Comparison of ENCODE assay signal across 20 cellular contexts in the genomic region with DNA sequence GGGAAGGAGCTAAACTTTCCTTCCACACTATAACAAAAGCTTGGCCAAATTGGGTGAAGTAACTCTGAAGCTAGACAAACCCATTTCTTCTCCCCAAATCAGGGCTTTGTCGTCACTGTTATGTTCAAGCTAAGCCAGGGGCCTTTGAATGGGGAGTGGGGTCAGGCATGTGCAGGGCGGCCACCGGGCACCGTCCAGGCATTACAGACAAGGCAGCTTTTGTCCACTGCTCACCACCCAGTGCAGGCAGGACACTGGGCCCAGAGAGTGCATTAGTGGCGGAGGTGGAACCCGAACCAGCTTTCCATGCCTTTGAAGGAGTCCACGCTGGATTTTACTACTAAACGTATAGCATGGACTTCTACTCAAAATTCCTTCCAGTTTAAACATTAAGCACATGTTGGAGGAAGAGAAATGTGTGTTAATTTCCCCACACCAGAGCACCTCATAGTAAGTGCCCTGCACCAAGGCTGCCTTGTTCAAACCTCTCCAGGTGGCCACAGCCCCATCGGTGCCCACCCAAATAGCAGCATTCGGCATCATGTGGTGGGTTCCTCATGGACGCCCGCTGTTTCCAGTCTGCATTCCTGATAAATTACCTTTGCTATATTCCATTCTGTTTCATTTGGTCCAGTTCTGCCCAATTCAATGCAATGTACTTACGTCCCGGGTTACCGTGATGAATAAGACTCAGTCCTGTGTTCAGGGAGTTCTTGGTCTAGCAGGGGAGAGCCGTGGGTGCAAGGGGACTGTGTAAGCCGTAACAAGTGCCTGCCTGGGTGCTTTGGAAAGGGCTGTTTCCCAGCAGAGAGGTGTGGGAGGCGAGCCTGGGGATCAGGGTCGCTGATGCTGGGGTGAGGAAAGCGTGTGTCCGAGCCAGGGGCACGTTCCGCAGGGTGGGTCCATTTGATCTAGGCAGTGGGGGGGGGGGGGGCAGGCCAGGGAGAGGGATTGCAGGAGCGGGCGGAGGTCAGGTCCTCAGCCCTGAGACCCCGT. TPM values are rescaled to one million over a fixed set of nuclear protein-coding genes. Genes with fewer than 3 reads are reported as not detected.
DNase-seq lines count a peak whose midpoint lies in the region; ATAC-seq, FAIRE-seq and TF ChIP-seq lines count a peak whose summit lies in the region.
"Had no signal": no experiment of that assay in that cellular context is flagged by ENCODE, and none has a peak within 500 bp of the region (broad histone marks: within the 10 kb centered on the region; RNA-seq: fewer than 3 reads in every experiment).

No MANE protein-coding gene starts in this region.

- H3K36me3 Mint-ChIP-seq in activated CD8-positive, alpha-beta T cell treated with anti-CD3 and anti-CD28 coated beads, Interleukin-2, amount 10 ng/mL, durations not matched to agents 7 days and 5 days (ENCODE audit: low read depth) = peaks cover 55% of the 10 kb centered on the region
- H3K36me3 Mint-ChIP-seq: CD14-positive monocyte had no signal

- no peak overlapping the region for H4K91ac ChIP-seq in H1 (replicated peaks; ENCODE audit: insufficient read length, low read length)

- no peak overlapping the region for H2BK5ac ChIP-seq in H1 (ENCODE audit: low read depth, low read length)

- no peaks in the 10 kb centered on the region; a peak in 1 of 7 replicates for H3K4me1 ChIP-seq in H1 (replicated peaks in 1 of 4; ENCODE audit: control insufficient read depth in 3 of 4, insufficient read depth in 4 of 4, low read length in 3 of 4)

- no peak for TF ChIP-seq RAD21 in H1 (IDR thresholded peaks at IDR 0.05 in 1 of 2, conservative IDR thresholded peaks at IDR 0.05 in 1 of 2; ENCODE audit: low read depth in 2 of 2, low read length in 2 of 2)

- CTCF ChIA-PET in activated CD8-positive, alpha-beta T cell treated with anti-CD3 and anti-CD28 coated beads, Interleukin-2, amount 10 ng/mL, durations not matched to agents 7 days and 5 days (lab: Charles Lee) = interaction anchor here (1.0 to 4.7 kb wide), 11 partner anchors 11 to 288 kb away, joined by 3 to 76 read pairs (median 6); no protein-coding TSS in a partner anchor
- CTCF ChIA-PET in H1 (lab: Charles Lee; ENCODE audit: partially characterized antibody) = interaction anchor here (0.6 to 2.5 kb wide), 6 partner anchors 11 to 120 kb away, joined by 3 to 7 read pairs (median 4); no protein-coding TSS in a partner anchor

- peak overlapping the region; percentile 92 for H3K27ac Mint-ChIP-seq in activated CD8-positive, alpha-beta T cell treated with anti-CD3 and anti-CD28 coated beads, Interleukin-2, amount 10 ng/mL, durations not matched to agents 7 days and 5 days
- H3K27ac Mint-ChIP-seq: WTC11 had no signal

- TF ChIP-seq CTCF in H1 (IDR thresholded peaks at IDR 0.05; ENCODE audit: control extremely low read depth in 1 of 3, insufficient read depth in 1 of 3, low read depth in 1 of 3, low read length in 3 of 3) (no peak), dorsolateral prefrontal cortex (IDR thresholded peaks at IDR 0.05 in 54 of 56, conservative IDR thresholded peaks at IDR 0.05 in 2 of 56; ENCODE audit: low read depth in 1 of 56, partially characterized antibody in 56 of 56) (no peak)

- H3K23ac ChIP-seq in H1 (ENCODE audit: insufficient read length) = no peak overlapping the region

- H3K27me3 Mint-ChIP-seq in activated CD8-positive, alpha-beta T cell treated with anti-CD3 and anti-CD28 coated beads, Interleukin-2, amount 10 ng/mL, durations not matched to agents 7 days and 5 days (ENCODE audit: low read depth) = no peaks in the 10 kb centered on the region

- H3K9me3 ChIP-seq in KOPT-K1 (ENCODE audit: insufficient read depth, low read length, poor library complexity, severe bottlenecking) (peaks cover 10% of the 10 kb centered on the region), H1 (ENCODE audit: insufficient read depth in 2 of 2, low read depth in 1 of 2, low read length in 1 of 2) (peaks cover 3 to 7% of the 10 kb centered on the region in 2 experiments; a peak in 2 of 4 replicates)
- H3K9me3 ChIP-seq: MG63, pancreas had no signal

- POLR2A ChIA-PET in activated CD8-positive, alpha-beta T cell treated with anti-CD3 and anti-CD28 coated beads, Interleukin-2, amount 10 ng/mL, durations not matched to agents 7 days and 5 days (lab: Charles Lee) = interaction anchor here (0.6 to 4.5 kb wide), 13 partner anchors 12 to 215 kb away, joined by 3 to 97 read pairs (median 6); no protein-coding TSS in a partner anchor
- POLR2A ChIA-PET in H1 (lab: Charles Lee; ENCODE audit: partially characterized antibody) = interaction anchor here (1.4 kb wide), 1 partner anchor 16 kb away, joined by 3 read pairs; no protein-coding TSS in a partner anchor

- H2AK5ac ChIP-seq in H1 (ENCODE audit: low read depth, low read length) = no peak overlapping the region

- peaks cover 60% of the 10 kb centered on the region for H3K4me1 Mint-ChIP-seq in activated CD8-positive, alpha-beta T cell treated with anti-CD3 and anti-CD28 coated beads, Interleukin-2, amount 10 ng/mL, durations not matched to agents 7 days and 5 days (ENCODE audit: low read depth)
- H3K4me1 Mint-ChIP-seq: WTC11 had no signal

- no peaks in the 10 kb centered on the region for H3K79me1 ChIP-seq in H1 (ENCODE audit: low read depth, low read length)

- H3K79me2 ChIP-seq in H1 (ENCODE audit: control insufficient read depth in 1 of 2, insufficient read depth in 2 of 2, low read length in 2 of 2) = no peaks in the 10 kb centered on the region

- no peaks in the 10 kb centered on the region for H3K23me2 ChIP-seq in H1 (ENCODE audit: low read depth, low read length)

- H3K4me3 Mint-ChIP-seq in activated CD8-positive, alpha-beta T cell treated with anti-CD3 and anti-CD28 coated beads, Interleukin-2, amount 10 ng/mL, durations not matched to agents 7 days and 5 days = peak overlapping the region; percentile 95
- H3K4me3 Mint-ChIP-seq: WTC11 had no signal

- no peak overlapping the region for H3K56ac ChIP-seq in H1 (replicated peaks; ENCODE audit: insufficient read length, low read depth, low read length)

- DNase-seq in activated CD8-positive, alpha-beta T cell treated with anti-CD3 and anti-CD28 coated beads, Interleukin-2, amount 10 ng/mL, durations not matched to agents 7 days and 5 days = no peak
- DNase-seq in H1 (ENCODE audit: low read depth in 1 of 2, low spot score in 2 of 2) = no peak
- peak; percentile 48 for DNase-seq in stimulated activated naive CD8-positive, alpha-beta T cell treated with anti-CD3 and anti-CD28 coated beads, Interleukin-15, Interleukin-2, amounts not matched to agents 100 U/mL and 50 U/mL, for 24 hours
- DNase-seq in stimulated activated CD4-positive, alpha-beta T cell treated with anti-CD3 and anti-CD28 coated beads, Interleukin-12 subunit alpha, Interleukin-12 subunit beta, amount 100 ng/mL, for 4 hours = no peak
- no peak for DNase-seq in dorsolateral prefrontal cortex
- DNase-seq: mesendoderm, MG63, NCI-H2029, NCI-H69, pancreas, SW 1271 had no signal

- H3K4me2 ChIP-seq in H1 (ENCODE audit: insufficient read depth in 1 of 2, low read depth in 2 of 2, low read length in 2 of 2) = no peak overlapping the region

- no peak overlapping the region for H2BK12ac ChIP-seq in H1 (ENCODE audit: low read depth, low read length)

- H3K27ac ChIP-seq in KOPT-K1 (ENCODE audit: low read depth, low read length, poor library complexity, severe bottlenecking) = peak overlapping the region; percentile 99
- no peak overlapping the region for H3K27ac ChIP-seq in H1 (ENCODE audit: low read depth, low read length)
- no peak overlapping the region for H3K27ac ChIP-seq in dorsolateral prefrontal cortex
- H3K27ac ChIP-seq: pancreas had no signal

- H2BK120ac ChIP-seq in H1 (replicated peaks; ENCODE audit: low read depth, low read length) = no peak overlapping the region

- peaks cover 36% of the 10 kb centered on the region for H3K36me3 ChIP-seq in KOPT-K1 (ENCODE audit: insufficient read depth, low read length)
- no peaks in the 10 kb centered on the region for H3K36me3 ChIP-seq in H1 (ENCODE audit: control insufficient read depth in 2 of 4, insufficient read depth in 4 of 4, low read length in 3 of 4)
- H3K36me3 ChIP-seq: MG63, pancreas had no signal

- H2BK20ac ChIP-seq in H1 (ENCODE audit: low read length) = no peak overlapping the region

- peak; percentile 4 for ATAC-seq in activated CD8-positive, alpha-beta T cell treated with anti-CD3 and anti-CD28 coated beads, Interleukin-2, amount 10 ng/mL, durations not matched to agents 7 days and 5 days
- ATAC-seq in stimulated activated naive CD8-positive, alpha-beta T cell treated with anti-CD3 and anti-CD28 coated beads, Interleukin-15, Interleukin-2, amounts not matched to agents 100 U/mL and 50 U/mL, for 24 hours = peak; percentile 16
- ATAC-seq in HG03139 (IDR thresholded peaks at IDR 0.05; ENCODE audit: unreplicated experiment) = no peak
- ATAC-seq: GM12878, pancreas, WTC11 had no signal

- H3K4me3 ChIP-seq in H1 (ENCODE audit: extremely low read depth in 1 of 4, insufficient read depth in 2 of 4, low read depth in 3 of 4, low read length in 4 of 4) (no peak overlapping the region), dorsolateral prefrontal cortex (no peak overlapping the region)
- H3K4me3 ChIP-seq: GM12878, MG63, pancreas had no signal

- intact Hi-C loops in dorsolateral prefrontal cortex (cut with DNase I) = no loop called here

- H4K8ac ChIP-seq in H1 (ENCODE audit: extremely low read depth, insufficient read depth, low read length) = 0 out of 2 replicates have a peak overlapping the region, but pooled peaks have one; percentile 9

- TF ChIP-seq EP300 in H1 (IDR thresholded peaks at IDR 0.05; ENCODE audit: borderline replicate concordance in 1 of 2, low read depth in 2 of 2, low read length in 2 of 2) = no peak

- H3K9me3 Mint-ChIP-seq in activated CD8-positive, alpha-beta T cell treated with anti-CD3 and anti-CD28 coated beads, Interleukin-2, amount 10 ng/mL, durations not matched to agents 7 days and 5 days (ENCODE audit: insufficient read depth) = peaks cover 9% of the 10 kb centered on the region

- 89% methylated on average over 23 of the region's 26 CpGs; no CpG with 5 or more reads in 1 of the 2 experiments for WGBS in H1 (ENCODE audit: extremely low coverage in 1 of 2, insufficient coverage in 1 of 2, insufficient read length in 1 of 2, insufficient replicate concordance in 2 of 2, low coverage in 1 of 2, low lambda C conversion rate in 2 of 2, missing lambda C conversion rate in 1 of 2), 2 experiments

- H3K27me3 ChIP-seq in H1 (replicated peaks in 1 of 4; ENCODE audit: control insufficient read depth in 3 of 4, extremely low read depth in 1 of 4, insufficient read depth in 3 of 4, low read length in 3 of 4) (no peaks in the 10 kb centered on the region), dorsolateral prefrontal cortex (peaks cover 0 to 4% (median 0%) of the 10 kb centered on the region in 45 donors)
- H3K27me3 ChIP-seq: MG63, pancreas had no signal

- H3K18ac ChIP-seq in H1 (ENCODE audit: extremely low read depth, low read length) = no peak overlapping the region

- H4K20me1 ChIP-seq in H1 (replicated peaks in 1 of 2; ENCODE audit: control insufficient read depth in 1 of 2, insufficient read depth in 2 of 2, low read length in 2 of 2) = no peaks in the 10 kb centered on the region

- no peak overlapping the region for H3K4ac ChIP-seq in H1 (replicated peaks; ENCODE audit: insufficient read length, low read depth, low read length)

- H2AFZ ChIP-seq in H1 (ENCODE audit: low read length) = no peak overlapping the region

- FAIRE-seq in H1 (lab: Jason Lieb, UNC) = no peak
- FAIRE-seq: frontal cortex, GM12878, pancreas had no signal

- H3K9ac ChIP-seq in H1 (replicated peaks in 1 of 4; ENCODE audit: extremely low read depth in 1 of 4, low read depth in 3 of 4, low read length in 3 of 4) = no peak overlapping the region

- H2BK15ac ChIP-seq in H1 (ENCODE audit: low read length) = no peak overlapping the region

- no peak for TF ChIP-seq POLR2A in H1 (IDR thresholded peaks at IDR 0.05; ENCODE audit: control extremely low read depth in 1 of 2, low read depth in 2 of 2, low read length in 2 of 2)

- no peak overlapping the region for H4K5ac ChIP-seq in H1 (ENCODE audit: insufficient read length, low read depth, low read length)

- H3K14ac ChIP-seq in H1 (ENCODE audit: insufficient read length) = no peak overlapping the region

RNA-seq across cellular contexts. Expression of a gene that starts 1.7 kb away (rescaled TPM):
- 10 to 100 TPM; 68.7 to 74.0 TPM for total RNA-seq in activated CD8-positive, alpha-beta T cell treated with anti-CD3 and anti-CD28 coated beads, Interleukin-2, amount 10 ng/mL, durations not matched to agents 7 days and 5 days
- total RNA-seq in H1 (2021; fragmentation: NEBNext Ultra II Directional; extraction: Animal tissue kit (Norgen Biotek cat#: 25700)) = not detected in 2 replicates
- not detected in 2 replicates for polyA plus RNA-seq in H1 (2011; rRNA removed)
- not detected for polyA plus RNA-seq in H1 (2011; cell fraction: cytosol; rRNA removed)
- polyA plus RNA-seq in H1 (2011; cell fraction: nucleus; rRNA removed) = not detected
- not detected in 4 replicates for polyA plus RNA-seq in H1 (2012, experiment 1 of 2)
- not detected for polyA plus RNA-seq in H1 (2012, experiment 2 of 2)
- not detected for polyA plus RNA-seq in H1 (2013, experiment 1 of 2)
- polyA plus RNA-seq in H1 (2013, experiment 2 of 2) = not detected
- polyA minus RNA-seq in H1 (2011; rRNA and poly(A)+ RNA removed) = 0.19 TPM in 1 of 2 replicates, not detected in the other
- not detected for polyA minus RNA-seq in H1 (2011; cell fraction: cytosol; rRNA and poly(A)+ RNA removed)
- polyA minus RNA-seq in H1 (2011; cell fraction: nucleus; rRNA and poly(A)+ RNA removed) = not detected
- 1 to 10 TPM in 2 of 120 experiments, under 1 TPM in 6, not detected in 112; 0.21 to 1.4 (median 0.60) TPM for total RNA-seq in dorsolateral prefrontal cortex
- total RNA-seq: cardiac septum, frontal cortex, HT-29, RPMI7951, WTC11 had no signal
- polyA plus RNA-seq: CD14-positive monocyte had no signal

RNA-seq across cellular contexts. Expression of a gene that starts 9.5 kb away (rescaled TPM):
- 10 to 100 TPM in 1 of 2 experiments, 1 to 10 TPM in 1; 9.9 to 10.1 TPM for total RNA-seq in activated CD8-positive, alpha-beta T cell treated with anti-CD3 and anti-CD28 coated beads, Interleukin-2, amount 10 ng/mL, durations not matched to agents 7 days and 5 days
- total RNA-seq in H1 (2021; fragmentation: NEBNext Ultra II Directional; extraction: Animal tissue kit (Norgen Biotek cat#: 25700)) = not detected in 2 replicates
- 0.38 and 0.75 TPM in 2 replicates for polyA plus RNA-seq in H1 (2011; rRNA removed)
- polyA plus RNA-seq in H1 (2011; cell fraction: cytosol; rRNA removed) = 0.61 TPM
- polyA plus RNA-seq in H1 (2011; cell fraction: nucleus; rRNA removed) = 0.63 TPM
- 0.19 to 0.52 TPM (median 0.36 TPM) in 3 of 4 replicates, not detected in the other for polyA plus RNA-seq in H1 (2012, experiment 1 of 2)
- polyA plus RNA-seq in H1 (2012, experiment 2 of 2) = 0.16 TPM
- 0.06 TPM for polyA plus RNA-seq in H1 (2013, experiment 1 of 2)
- polyA plus RNA-seq in H1 (2013, experiment 2 of 2) = 0.13 TPM
- 0.44 and 0.63 TPM in 2 replicates for polyA minus RNA-seq in H1 (2011; rRNA and poly(A)+ RNA removed)
- not detected for polyA minus RNA-seq in H1 (2011; cell fraction: cytosol; rRNA and poly(A)+ RNA removed)
- polyA minus RNA-seq in H1 (2011; cell fraction: nucleus; rRNA and poly(A)+ RNA removed) = 1.3 TPM
- 10 to 100 TPM in 2 of 120 experiments, 1 to 10 TPM in 107, under 1 TPM in 10, not detected in 1; 0.39 to 14.8 (median 2.8) TPM for total RNA-seq in dorsolateral prefrontal cortex
- total RNA-seq: cardiac septum, frontal cortex, RPMI7951 had no signal

RNA-seq across cellular contexts. Expression of a gene that starts 39.0 kb away (rescaled TPM):
- not detected for total RNA-seq in activated CD8-positive, alpha-beta T cell treated with anti-CD3 and anti-CD28 coated beads, Interleukin-2, amount 10 ng/mL, durations not matched to agents 7 days and 5 days
- total RNA-seq in H1 (2021; fragmentation: NEBNext Ultra II Directional; extraction: Animal tissue kit (Norgen Biotek cat#: 25700)) = not detected in 2 replicates
- not detected in 2 replicates for polyA plus RNA-seq in H1 (2011; rRNA removed)
- not detected for polyA plus RNA-seq in H1 (2011; cell fraction: cytosol; rRNA removed)
- polyA plus RNA-seq in H1 (2011; cell fraction: nucleus; rRNA removed) = not detected
- not detected in 4 replicates for polyA plus RNA-seq in H1 (2012, experiment 1 of 2)
- not detected for polyA plus RNA-seq in H1 (2012, experiment 2 of 2)
- polyA plus RNA-seq in H1 (2013, experiment 1 of 2) = not detected
- polyA plus RNA-seq in H1 (2013, experiment 2 of 2) = not detected
- polyA minus RNA-seq in H1 (2011; rRNA and poly(A)+ RNA removed) = not detected in 2 replicates
- not detected for polyA minus RNA-seq in H1 (2011; cell fraction: cytosol; rRNA and poly(A)+ RNA removed)
- not detected for polyA minus RNA-seq in H1 (2011; cell fraction: nucleus; rRNA and poly(A)+ RNA removed)
- not detected for total RNA-seq in dorsolateral prefrontal cortex
- total RNA-seq: cardiac septum, frontal cortex, GM12878, RPMI7951 had no signal
- polyA plus RNA-seq: CD14-positive monocyte had no signal

RNA-seq across cellular contexts. Expression of a gene that starts 54.6 kb away (rescaled TPM):
- total RNA-seq in activated CD8-positive, alpha-beta T cell treated with anti-CD3 and anti-CD28 coated beads, Interleukin-2, amount 10 ng/mL, durations not matched to agents 7 days and 5 days = not detected
- not detected in 2 replicates for total RNA-seq in H1 (2021; fragmentation: NEBNext Ultra II Directional; extraction: Animal tissue kit (Norgen Biotek cat#: 25700))
- polyA plus RNA-seq in H1 (2011; rRNA removed) = not detected in 2 replicates
- polyA plus RNA-seq in H1 (2011; cell fraction: cytosol; rRNA removed) = not detected
- not detected for polyA plus RNA-seq in H1 (2011; cell fraction: nucleus; rRNA removed)
- not detected in 4 replicates for polyA plus RNA-seq in H1 (2012, experiment 1 of 2)
- polyA plus RNA-seq in H1 (2012, experiment 2 of 2) = not detected
- polyA plus RNA-seq in H1 (2013, experiment 1 of 2) = not detected
- not detected for polyA plus RNA-seq in H1 (2013, experiment 2 of 2)
- not detected in 2 replicates for polyA minus RNA-seq in H1 (2011; rRNA and poly(A)+ RNA removed)
- polyA minus RNA-seq in H1 (2011; cell fraction: cytosol; rRNA and poly(A)+ RNA removed) = not detected
- not detected for polyA minus RNA-seq in H1 (2011; cell fraction: nucleus; rRNA and poly(A)+ RNA removed)
- total RNA-seq in dorsolateral prefrontal cortex = not detected
- total RNA-seq: cardiac septum, frontal cortex, GM12878, RPMI7951 had no signal
- polyA plus RNA-seq: CD14-positive monocyte had no signal

Comparison
In these comparisons a context has a peak if more than half of its experiments do, and no peak if none do; other contexts are left out.
1. RNA of a gene that starts 1.7 kb away (total RNA-seq): 68.7 to 74.0 TPM in activated CD8-positive, alpha-beta T cell treated with anti-CD3 and anti-CD28 coated beads, Interleukin-2, amount 10 ng/mL, durations not matched to agents 7 days and 5 days; not detected in H1 and 0.21 to 1.4 TPM in dorsolateral prefrontal cortex; every median in the first group is over 10 times any median in the second.